ENCODE assay signal across 1 cellular context in the genomic region with DNA sequence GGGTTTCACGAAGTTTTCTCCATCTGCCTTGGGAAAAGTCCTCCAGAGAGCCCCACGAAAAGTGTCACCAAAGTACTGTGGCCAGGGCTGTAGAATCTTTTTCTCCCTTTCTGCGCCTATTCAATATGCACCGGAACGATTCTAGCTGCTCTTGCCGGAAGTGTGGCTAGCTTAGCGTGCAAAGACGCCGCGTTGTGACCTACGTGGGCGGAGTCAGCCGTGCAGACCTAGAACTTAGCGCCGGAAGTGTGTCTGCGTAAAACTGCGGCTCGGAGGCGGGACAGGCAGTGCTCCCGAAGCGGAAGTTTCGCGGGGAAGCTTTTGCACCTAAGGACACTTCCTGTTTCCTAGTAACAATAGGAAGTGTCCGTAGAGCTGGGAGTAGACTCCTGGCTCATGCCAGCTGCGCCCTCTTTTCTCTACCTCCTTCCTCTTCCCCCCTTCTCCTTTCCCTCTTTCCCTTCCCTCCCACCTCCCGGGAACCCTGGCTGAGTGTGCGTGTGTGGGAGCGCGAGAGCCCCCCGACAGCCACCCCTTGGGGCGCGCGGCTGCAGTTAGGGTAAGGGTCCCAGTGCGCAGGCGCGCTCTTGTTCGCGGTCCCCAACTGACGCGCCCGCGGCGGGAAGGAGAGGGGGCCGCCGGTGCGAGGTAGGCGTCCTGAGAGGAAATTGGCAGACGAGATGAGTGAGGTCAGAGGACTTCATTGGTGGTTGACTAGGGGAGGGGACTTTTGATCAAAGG.
A peak's percentile ranks its signal among the peaks of the same experiment; 100 is the strongest.
TF ChIP-seq lines count a peak whose summit lies in the region.

A gene with protein sequence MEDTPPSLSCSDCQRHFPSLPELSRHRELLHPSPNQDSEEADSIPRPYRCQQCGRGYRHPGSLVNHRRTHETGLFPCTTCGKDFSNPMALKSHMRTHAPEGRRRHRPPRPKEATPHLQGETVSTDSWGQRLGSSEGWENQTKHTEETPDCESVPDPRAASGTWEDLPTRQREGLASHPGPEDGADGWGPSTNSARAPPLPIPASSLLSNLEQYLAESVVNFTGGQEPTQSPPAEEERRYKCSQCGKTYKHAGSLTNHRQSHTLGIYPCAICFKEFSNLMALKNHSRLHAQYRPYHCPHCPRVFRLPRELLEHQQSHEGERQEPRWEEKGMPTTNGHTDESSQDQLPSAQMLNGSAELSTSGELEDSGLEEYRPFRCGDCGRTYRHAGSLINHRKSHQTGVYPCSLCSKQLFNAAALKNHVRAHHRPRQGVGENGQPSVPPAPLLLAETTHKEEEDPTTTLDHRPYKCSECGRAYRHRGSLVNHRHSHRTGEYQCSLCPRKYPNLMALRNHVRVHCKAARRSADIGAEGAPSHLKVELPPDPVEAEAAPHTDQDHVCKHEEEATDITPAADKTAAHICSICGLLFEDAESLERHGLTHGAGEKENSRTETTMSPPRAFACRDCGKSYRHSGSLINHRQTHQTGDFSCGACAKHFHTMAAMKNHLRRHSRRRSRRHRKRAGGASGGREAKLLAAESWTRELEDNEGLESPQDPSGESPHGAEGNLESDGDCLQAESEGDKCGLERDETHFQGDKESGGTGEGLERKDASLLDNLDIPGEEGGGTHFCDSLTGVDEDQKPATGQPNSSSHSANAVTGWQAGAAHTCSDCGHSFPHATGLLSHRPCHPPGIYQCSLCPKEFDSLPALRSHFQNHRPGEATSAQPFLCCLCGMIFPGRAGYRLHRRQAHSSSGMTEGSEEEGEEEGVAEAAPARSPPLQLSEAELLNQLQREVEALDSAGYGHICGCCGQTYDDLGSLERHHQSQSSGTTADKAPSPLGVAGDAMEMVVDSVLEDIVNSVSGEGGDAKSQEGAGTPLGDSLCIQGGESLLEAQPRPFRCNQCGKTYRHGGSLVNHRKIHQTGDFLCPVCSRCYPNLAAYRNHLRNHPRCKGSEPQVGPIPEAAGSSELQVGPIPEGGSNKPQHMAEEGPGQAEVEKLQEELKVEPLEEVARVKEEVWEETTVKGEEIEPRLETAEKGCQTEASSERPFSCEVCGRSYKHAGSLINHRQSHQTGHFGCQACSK (N-terminal part only) (plus strand): TSS at position 350 of the 741 bp plus-strand sequence. CDS start 1,903 bp downstream, outside the sequence.
A gene (minus strand): TSS at position 168 of the 741 bp plus-strand sequence. CDS start 9,781 bp downstream, outside the sequence.

TF ChIP-seq in K562, 482 proteins besides CTCF, POLR2A, EP300 and RAD21 (continued from another document):
- TF ChIP-seq, protein P1, sequence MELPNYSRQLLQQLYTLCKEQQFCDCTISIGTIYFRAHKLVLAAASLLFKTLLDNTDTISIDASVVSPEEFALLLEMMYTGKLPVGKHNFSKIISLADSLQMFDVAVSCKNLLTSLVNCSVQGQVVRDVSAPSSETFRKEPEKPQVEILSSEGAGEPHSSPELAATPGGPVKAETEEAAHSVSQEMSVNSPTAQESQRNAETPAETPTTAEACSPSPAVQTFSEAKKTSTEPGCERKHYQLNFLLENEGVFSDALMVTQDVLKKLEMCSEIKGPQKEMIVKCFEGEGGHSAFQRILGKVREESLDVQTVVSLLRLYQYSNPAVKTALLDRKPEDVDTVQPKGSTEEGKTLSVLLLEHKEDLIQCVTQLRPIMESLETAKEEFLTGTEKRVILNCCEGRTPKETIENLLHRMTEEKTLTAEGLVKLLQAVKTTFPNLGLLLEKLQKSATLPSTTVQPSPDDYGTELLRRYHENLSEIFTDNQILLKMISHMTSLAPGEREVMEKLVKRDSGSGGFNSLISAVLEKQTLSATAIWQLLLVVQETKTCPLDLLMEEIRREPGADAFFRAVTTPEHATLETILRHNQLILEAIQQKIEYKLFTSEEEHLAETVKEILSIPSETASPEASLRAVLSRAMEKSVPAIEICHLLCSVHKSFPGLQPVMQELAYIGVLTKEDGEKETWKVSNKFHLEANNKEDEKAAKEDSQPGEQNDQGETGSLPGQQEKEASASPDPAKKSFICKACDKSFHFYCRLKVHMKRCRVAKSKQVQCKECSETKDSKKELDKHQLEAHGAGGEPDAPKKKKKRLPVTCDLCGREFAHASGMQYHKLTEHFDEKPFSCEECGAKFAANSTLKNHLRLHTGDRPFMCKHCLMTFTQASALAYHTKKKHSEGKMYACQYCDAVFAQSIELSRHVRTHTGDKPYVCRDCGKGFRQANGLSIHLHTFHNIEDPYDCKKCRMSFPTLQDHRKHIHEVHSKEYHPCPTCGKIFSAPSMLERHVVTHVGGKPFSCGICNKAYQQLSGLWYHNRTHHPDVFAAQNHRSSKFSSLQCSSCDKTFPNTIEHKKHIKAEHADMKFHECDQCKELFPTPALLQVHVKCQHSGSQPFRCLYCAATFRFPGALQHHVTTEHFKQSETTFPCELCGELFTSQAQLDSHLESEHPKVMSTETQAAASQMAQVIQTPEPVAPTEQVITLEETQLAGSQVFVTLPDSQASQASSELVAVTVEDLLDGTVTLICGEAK (IDR thresholded peaks at IDR 0.05): peak; percentile 100
- TF ChIP-seq, protein P1 (CRISPR knock-in tag; IDR thresholded peaks at IDR 0.05): no peak
- TF ChIP-seq RHOXF2B (CRISPR knock-in tag; conservative IDR thresholded peaks at IDR 0.05): no peak
- TF ChIP-seq ELF4 (CRISPR knock-in tag; IDR thresholded peaks at IDR 0.05): peak; percentile 65; the same call in 1 of the 2 replicates
